ENCODE assay signal across 16 cellular contexts in genomic region chr5:677131-678101, GRCh38. TPM values are rescaled to one million over a fixed set of nuclear protein-coding genes. Genes with fewer than 3 reads are reported as not detected.
DNase-seq lines count a peak whose midpoint lies in the region; ATAC-seq and TF ChIP-seq lines count a peak whose summit lies in the region.
"Had no signal": no experiment of that assay in that cellular context is flagged by ENCODE, and none has a peak within 500 bp of the region (broad histone marks: within the 10 kb centered on the region; RNA-seq: fewer than 3 reads in every experiment).

No MANE protein-coding gene starts in this region.

- H3K4me1 Mint-ChIP-seq in endodermal cell: peaks cover 6% of the 10 kb centered on the region
- peaks cover 7% of the 10 kb centered on the region for H3K4me1 Mint-ChIP-seq in osteocyte (ENCODE audit: unreplicated experiment)

- H3K27ac Mint-ChIP-seq in endodermal cell (no peak overlapping the region), osteocyte (ENCODE audit: unreplicated experiment) (no peak overlapping the region)
- H3K27ac Mint-ChIP-seq: WTC11 had no signal

- no peaks in the 10 kb centered on the region for H3K36me3 ChIP-seq in endodermal cell (ENCODE audit: control insufficient read depth, insufficient read depth, low read length)

- TF ChIP-seq CTCF in endodermal cell (conservative IDR thresholded peaks at IDR 0.05) (no peak), osteocyte (IDR thresholded peaks at IDR 0.05) (no peak)

- H3K4me1 ChIP-seq in endodermal cell (ENCODE audit: control insufficient read depth, insufficient read depth, low read length): peaks cover 7% of the 10 kb centered on the region

- H3K9me3 ChIP-seq in endodermal cell (ENCODE audit: control insufficient read depth, low read length): no peaks in the 10 kb centered on the region

- no peak for ATAC-seq in GM18909 (IDR thresholded peaks at IDR 0.05; ENCODE audit: poor library complexity, unreplicated experiment)
- ATAC-seq: WTC11 had no signal

- DNase-seq in 8988T (peak; percentile 63), Daoy (ENCODE audit: low read depth) (peak; percentile 6), endodermal cell (peak; percentile 52), osteocyte (ENCODE audit: extremely low spot score, unreplicated experiment) (peak; percentile 83), medulla oblongata (ENCODE audit: extremely low spot score) (no peak), NCI-H446 (lab: John Stamatoyannopoulos, UW) (no peak)
- DNase-seq: C1 segment of cervical spinal cord, DMS79, KG1, midbrain, NCI-H69, occipital lobe, PC-9, SW 1271 had no signal

- peaks cover 28% of the 10 kb centered on the region for H3K27me3 ChIP-seq in endodermal cell (ENCODE audit: control insufficient read depth, insufficient read depth, low read length, poor library complexity, severe bottlenecking)

- no peak overlapping the region for H3K4me3 ChIP-seq in endodermal cell (ENCODE audit: low read length)
- H3K4me3 ChIP-seq: PC-9 had no signal

- no peak overlapping the region for H3K27ac ChIP-seq in endodermal cell (ENCODE audit: low read depth, low read length)
- H3K27ac ChIP-seq: PC-9 had no signal

- no peak overlapping the region for H3K9ac ChIP-seq in endodermal cell (ENCODE audit: extremely low read depth, low read length, poor library complexity, severe bottlenecking)

- 85 to 89% methylated on average over 16 to 44 of the region's 44 CpGs for WGBS in endodermal cell (ENCODE audit: insufficient coverage in 1 of 2, insufficient read length in 1 of 2), 2 experiments

- H3K36me3 Mint-ChIP-seq in endodermal cell (ENCODE audit: low read depth) (no peaks in the 10 kb centered on the region), osteocyte (ENCODE audit: unreplicated experiment) (no peaks in the 10 kb centered on the region)
- H3K36me3 Mint-ChIP-seq: WTC11 had no signal

- H3K4me3 Mint-ChIP-seq in endodermal cell (no peak overlapping the region), osteocyte (ENCODE audit: unreplicated experiment) (no peak overlapping the region)
- H3K4me3 Mint-ChIP-seq: WTC11 had no signal

- H3K27me3 Mint-ChIP-seq in endodermal cell (ENCODE audit: insufficient read depth): peaks cover 45% of the 10 kb centered on the region
- H3K27me3 Mint-ChIP-seq in osteocyte (ENCODE audit: unreplicated experiment): no peaks in the 10 kb centered on the region

- H3K9me3 Mint-ChIP-seq in endodermal cell: no peaks in the 10 kb centered on the region
- no peaks in the 10 kb centered on the region for H3K9me3 Mint-ChIP-seq in osteocyte (ENCODE audit: unreplicated experiment)
- H3K9me3 Mint-ChIP-seq: WTC11 had no signal

RNA-seq across cellular contexts. Expression of gene TPPP, which starts 15.7 kb away (rescaled TPM):
- 0.34 TPM in 1 of 2 replicates, not detected in the other for total RNA-seq in Daoy (2014; rRNA removed; shearing (Covaris generic))
- total RNA-seq in endodermal cell: under 1 TPM; 0.22 to 0.70 TPM
- polyA plus RNA-seq in endodermal cell (2013, experiment 1 of 2): 2.0 TPM
- polyA plus RNA-seq in endodermal cell (2013, experiment 2 of 2): 1.5 TPM
- total RNA-seq in osteocyte: 0.13 and 0.16 TPM in 2 replicates

Comparison
In these comparisons a context has a peak if more than half of its experiments do, and no peak if none do; other contexts are left out.
1. DNase-seq: peak in 8988T (single experiment), Daoy (single experiment), endodermal cell (single experiment) and osteocyte (single experiment); none in medulla oblongata (single experiment) and NCI-H446 (0 of 2).